Comparison of ENCODE assay signal across 1 cellular context in genomic region chr3:159882367-159882766, GRCh38.
TF ChIP-seq lines count a peak whose summit lies in the region.

No MANE protein-coding gene starts in this region.

TF ChIP-seq in WTC11, 78 proteins besides CTCF, POLR2A, EP300 and RAD21 (continued from another document):
- no peak for TF ChIP-seq RELA (CRISPR knock-in tag; IDR thresholded peaks at IDR 0.05; ENCODE audit: borderline replicate concordance)
TF ChIP-seq in WTC11: peak in this region for 0.
